1 cellular context compared by ENCODE assay signal in genomic region chr1:25873120-25873519, GRCh38.
TF ChIP-seq lines count a peak whose summit lies in the region.

No MANE protein-coding gene starts in this region.

TF ChIP-seq in K562, 482 proteins besides CTCF, POLR2A, EP300 and RAD21:
- TF ChIP-seq COPS2 (conservative IDR thresholded peaks at IDR 0.05) (no peak), RCOR1 (IDR thresholded peaks at IDR 0.05; ENCODE audit: borderline replicate concordance in 1 of 2, low read depth in 2 of 2, low read length in 2 of 2) (peak in 1 of 2 experiments; percentile 10; a peak in 1 of 4 replicates), HMGN3 (IDR thresholded peaks at IDR 0.05; ENCODE audit: borderline replicate concordance, extremely low read depth, insufficient read length, low read depth, low read length) (no peak), GTF2E2 (tag; IDR thresholded peaks at IDR 0.05) (0 out of 2 replicates have a peak, but pooled peaks have one; percentile 20)
TF ChIP-seq in K562: peak in this region for 2.
